In genomic region chr4:8365951-8366350, GRCh38 we compare ENCODE assay signal across 1 cellular context.
TF ChIP-seq lines count a peak whose summit lies in the region.

No MANE protein-coding gene starts in this region.

TF ChIP-seq in IMR-90, 13 proteins besides CTCF, POLR2A, EP300 and RAD21 (continued from another document):
- no peak for TF ChIP-seq CEBPB (IDR thresholded peaks at IDR 0.05; ENCODE audit: low read depth, low read length)
- TF ChIP-seq MAFK (IDR thresholded peaks at IDR 0.05; ENCODE audit: low read depth, low read length), result no peak
- TF ChIP-seq RCOR1 (IDR thresholded peaks at IDR 0.05; ENCODE audit: insufficient replicate concordance, low read length), result no peak
- TF ChIP-seq NFE2L2 (IDR thresholded peaks at IDR 0.05; ENCODE audit: low read depth, low read length), result no peak
- TF ChIP-seq BHLHE40 (IDR thresholded peaks at IDR 0.05; ENCODE audit: low read depth, low read length), result no peak
- no peak for TF ChIP-seq CHD1 (IDR thresholded peaks at IDR 0.05; ENCODE audit: low read depth, low read length)
